In the genomic region with DNA sequence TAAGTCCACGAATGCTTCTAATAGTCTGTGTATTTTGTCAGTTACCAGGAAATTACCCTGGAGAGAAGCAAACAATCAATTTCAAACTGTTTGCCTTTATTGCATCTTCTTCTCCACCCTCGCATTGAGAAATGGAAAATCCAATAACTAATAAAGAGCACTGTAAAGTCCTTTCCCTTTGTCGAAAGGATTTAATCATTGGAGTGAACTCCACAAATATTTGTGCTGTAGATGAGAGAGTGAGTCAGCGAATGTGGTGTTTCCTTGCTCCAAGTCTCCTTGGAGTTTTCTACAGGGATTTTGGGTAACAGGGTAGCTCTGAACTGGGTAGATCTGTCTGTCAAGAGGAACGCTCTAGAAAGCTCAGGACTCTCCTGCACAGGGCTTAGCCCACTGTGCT, we compare ENCODE assay signal across 28 cellular contexts.
A peak's percentile ranks its signal among the peaks of the same experiment; 100 is the strongest.
DNase-seq lines count a peak whose midpoint lies in the region; ATAC-seq and TF ChIP-seq lines count a peak whose summit lies in the region.
"Had no signal": no experiment of that assay in that cellular context is flagged by ENCODE, and none has a peak within 500 bp of the region (broad histone marks: within the 10 kb centered on the region; RNA-seq: fewer than 3 reads in every experiment).

No MANE protein-coding gene starts in this region.

- in situ Hi-C loops in T47D (cut with HindIII; ENCODE audit: low pct_unique_long_range_greater_than_20kb, low sequenced_read_pairs) (no loop called here), mammary epithelial cell (cut with MboI; ENCODE audit: low sequenced_read_pairs in 2 of 2) (no loop called here)

- CTCF ChIA-PET in mammary epithelial cell (lab: Charles Lee; ENCODE audit: low non-redundant PET) = no interaction called here
- CTCF ChIA-PET in Calu3 (lab: Charles Lee) = no interaction called here

- H3K79me2 ChIP-seq in mammary epithelial cell (ENCODE audit: insufficient read depth, low read length) = no peaks in the 10 kb centered on the region

- no peaks in the 10 kb centered on the region for H4K20me1 ChIP-seq in mammary epithelial cell (ENCODE audit: insufficient read depth, low read length)

- intact Hi-C loops in mammary epithelial cell (cut with micrococcal nuclease) (no loop called here), Calu3 (cut with micrococcal nuclease; ENCODE audit: unreplicated experiment) (loop anchor here (5.0 kb wide), 1 partner anchor 259 kb away; no protein-coding TSS in a partner anchor)

- no peak overlapping the region for H3K27ac ChIP-seq in mammary epithelial cell (ENCODE audit: insufficient read depth, low read depth, low read length)
- H3K27ac ChIP-seq: 22Rv1, ascending aorta, lower lobe of right lung, RWPE1, sigmoid colon, tibial nerve had no signal

- BruUV-seq in mammary epithelial cell (replicated peaks; lab: Mats Ljungman, UMichigan) (no TSS peak), Calu3 (replicated peaks; lab: Mats Ljungman, UMichigan) (no TSS peak)

- H3K4me1 ChIP-seq in mammary epithelial cell (ENCODE audit: insufficient read depth, low read length) = no peaks in the 10 kb centered on the region
- H3K4me1 ChIP-seq: Caco-2, lower lobe of right lung, tibial nerve had no signal

- H3K4me3 Mint-ChIP-seq in Calu3 (ENCODE audit: low read depth, unreplicated experiment) = no peak overlapping the region
- H3K4me3 Mint-ChIP-seq: activated naive CD4-positive, alpha-beta T cell treated with anti-CD3 and anti-CD28 coated beads, Interleukin-2, amount 50 U/mL, for 24 hours; WTC11 had no signal

- DNase-seq in T47D (ENCODE audit: low read depth in 1 of 2, low spot score in 1 of 2) (peak; percentile 4 to 30), mammary epithelial cell (no peak), amniotic stem cell (lab: John Stamatoyannopoulos, UW) (peak; percentile 25), fibroblast of the aortic adventitia (ENCODE audit: low read depth) (peak; percentile 25), Calu3 (no peak), left lobe of liver (ENCODE audit: low spot score) (no peak), COR-L47 (lab: John Stamatoyannopoulos, UW) (no peak)
- DNase-seq: activated CD4-positive, alpha-beta T cell treated with anti-CD3 and anti-CD28 coated beads, Interleukin-2, amount 50 U/mL, for 48 hours; activated CD8-positive, alpha-beta memory T cell treated with anti-CD3 and anti-CD28 coated beads, Interleukin-2, amount 50 U/mL, for 4 hours; Caco-2; DND-41; effector CD4-positive, alpha-beta T cell; lower lobe of right lung; NCI-H1105; NCI-H2081; NCI-H345; NCI-H748 treated with DMSO at 0.1 percent for 48 hours; sigmoid colon; stimulated activated CD8-positive, alpha-beta memory T cell treated with anti-CD3 and anti-CD28 coated beads, Interleukin-4, amount 100 ng/mL, for 48 hours; stomach had no signal

- H2AFZ ChIP-seq in mammary epithelial cell (ENCODE audit: low read depth, low read length) = no peak overlapping the region

- H3K4me3 ChIP-seq in mammary epithelial cell (replicated peaks in 1 of 3; ENCODE audit: insufficient read depth in 1 of 3, low read depth in 2 of 3, low read length in 3 of 3) = no peak overlapping the region
- no peak overlapping the region for H3K4me3 ChIP-seq in fibroblast of the aortic adventitia (ENCODE audit: low read depth, low read length)
- H3K4me3 ChIP-seq: ascending aorta, lower lobe of right lung, sigmoid colon, stomach, tibial nerve had no signal

- no peaks in the 10 kb centered on the region for H3K9me3 Mint-ChIP-seq in Calu3 (ENCODE audit: low read depth, unreplicated experiment)

- no peaks in the 10 kb centered on the region for H3K9me3 ChIP-seq in mammary epithelial cell (replicated peaks; ENCODE audit: insufficient read depth, low read length)
- H3K9me3 ChIP-seq: ascending aorta, Caco-2, lower lobe of right lung, sigmoid colon, stomach, tibial nerve had no signal

- H3K4me1 Mint-ChIP-seq in Calu3 (ENCODE audit: low read depth, unreplicated experiment) = no peaks in the 10 kb centered on the region
- H3K4me1 Mint-ChIP-seq: activated naive CD4-positive, alpha-beta T cell treated with anti-CD3 and anti-CD28 coated beads, Interleukin-2, amount 50 U/mL, for 24 hours; WTC11 had no signal

- H3K36me3 Mint-ChIP-seq in Calu3 (ENCODE audit: insufficient read depth, unreplicated experiment) = no peaks in the 10 kb centered on the region
- H3K36me3 Mint-ChIP-seq: activated naive CD4-positive, alpha-beta T cell treated with anti-CD3 and anti-CD28 coated beads, Interleukin-2, amount 50 U/mL, for 24 hours; WTC11 had no signal

- no peaks in the 10 kb centered on the region for H3K36me3 ChIP-seq in mammary epithelial cell (ENCODE audit: insufficient read depth, low read length)
- H3K36me3 ChIP-seq: ascending aorta, lower lobe of right lung, sigmoid colon, stomach, tibial nerve had no signal

- H3K9ac ChIP-seq in mammary epithelial cell (ENCODE audit: insufficient read depth, low read length) = no peak overlapping the region

- peaks cover 19% of the 10 kb centered on the region for H3K27me3 Mint-ChIP-seq in Calu3 (ENCODE audit: unreplicated experiment)

- H3K27me3 ChIP-seq in mammary epithelial cell (ENCODE audit: insufficient read depth, low read length) = no peaks in the 10 kb centered on the region
- H3K27me3 ChIP-seq: ascending aorta, sigmoid colon, stomach, tibial nerve had no signal

- WGBS in mammary epithelial cell (ENCODE audit: low coverage, missing lambda C conversion rate) = 80% methylated on average over 5 of the region's 5 CpGs

- no peak overlapping the region for H3K4me2 ChIP-seq in mammary epithelial cell (ENCODE audit: insufficient read depth, low read depth, low read length)

- no peak overlapping the region for H3K27ac Mint-ChIP-seq in Calu3 (ENCODE audit: unreplicated experiment)
- H3K27ac Mint-ChIP-seq: activated naive CD4-positive, alpha-beta T cell treated with anti-CD3 and anti-CD28 coated beads, Interleukin-2, amount 50 U/mL, for 24 hours; WTC11 had no signal

- ATAC-seq in left lobe of liver = no peak
- ATAC-seq in HG03442 (IDR thresholded peaks at IDR 0.05; ENCODE audit: unreplicated experiment) = no peak
- ATAC-seq: SK-N-SH treated with all-trans-retinoic acid at 6 μM for 48 hours, WTC11 had no signal

- dilution Hi-C loops in mammary epithelial cell (cut with HindIII; ENCODE audit: low sequenced_read_pairs) = no loop called here

- TF ChIP-seq CTCF in mammary epithelial cell (conservative IDR thresholded peaks at IDR 0.05 in 1 of 2, IDR thresholded peaks at IDR 0.05 in 1 of 2; ENCODE audit: extremely low read depth in 1 of 2, insufficient read depth in 1 of 2, low read depth in 1 of 2, low read length in 2 of 2) (no peak), fibroblast of the aortic adventitia (IDR thresholded peaks at IDR 0.05; ENCODE audit: insufficient read depth, low read length) (no peak), Calu3 (IDR thresholded peaks at IDR 0.05; ENCODE audit: unreplicated experiment) (no peak)

Comparison
In these comparisons a context has a peak if more than half of its experiments do, and no peak if none do; other contexts are left out.
1. DNase-seq: peak in T47D (2 of 2), amniotic stem cell (single experiment) and fibroblast of the aortic adventitia (single experiment); none in mammary epithelial cell (single experiment), Calu3 (single experiment), left lobe of liver (single experiment) and COR-L47 (single experiment).